In genomic region chr11:4393209-4394196, GRCh38 we compare ENCODE assay signal across 8 cellular contexts.
DNase-seq lines count a peak whose midpoint lies in the region; ATAC-seq and TF ChIP-seq lines count a peak whose summit lies in the region.

Gene TRIM21, minus strand, starts transcription at chr11:4393702. Its CDS starts 3,293 bp downstream, at chr11:4390409.

- ATAC-seq in HG02973 (IDR thresholded peaks at IDR 0.05; ENCODE audit: unreplicated experiment): peak; percentile 100

- peak; percentile 72 for DNase-seq in NK-92 treated with Interleukin-12 subunit alpha and Interleukin-12 subunit beta, amount 100 ng/mL, for 24 hours (lab: John Stamatoyannopoulos, UW)
- DNase-seq in NK-92 (lab: John Stamatoyannopoulos, UW; ENCODE audit: unreplicated experiment): no peak
- peak; percentile 83 for DNase-seq in NCI-H2227 (lab: John Stamatoyannopoulos, UW; ENCODE audit: unreplicated experiment)
- DNase-seq in activated CD4-positive, alpha-beta T cell treated with anti-CD3 and anti-CD28 coated beads for 1 hour: peak; percentile 81
- DNase-seq in choroid plexus epithelial cell (ENCODE audit: low read depth): peak; percentile 90
- peak; percentile 88 for DNase-seq in kidney glomerular epithelial cell (lab: John Stamatoyannopoulos, UW)
- peak; percentile 60 to 82 (median 76) for DNase-seq in stimulated activated CD4-positive, alpha-beta T cell treated with anti-CD3 and anti-CD28 coated beads, Interleukin-1b, Interleukin-23, amount 100 ng/mL, for 24 hours (ENCODE audit: low read depth in 4 of 4, low spot score in 1 of 4)

- H3K4me3 ChIP-seq in choroid plexus epithelial cell (ENCODE audit: low read depth, low read length): peak within 1 kb of the TSS; percentile 76

- no peak for TF ChIP-seq CTCF in choroid plexus epithelial cell (conservative IDR thresholded peaks at IDR 0.05; ENCODE audit: low read depth, low read length)
